15 cellular contexts compared by ENCODE assay signal in genomic region chr19:41656756-41657155, GRCh38. TPM values are rescaled to one million over a fixed set of nuclear protein-coding genes. Genes with fewer than 3 reads are reported as not detected.
A peak's percentile ranks its signal among the peaks of the same experiment; 100 is the strongest.
DNase-seq lines count a peak whose midpoint lies in the region; ATAC-seq and TF ChIP-seq lines count a peak whose summit lies in the region.
"Not testable (repeated sequence)": the region's sequence is repeated elsewhere in the genome, so short reads cannot be mapped to it uniquely, and the experiment has no call there.
"Had no signal": no experiment of that assay in that cellular context is flagged by ENCODE, and none has a peak within 500 bp of the region (broad histone marks: within the 10 kb centered on the region; RNA-seq: fewer than 3 reads in every experiment).

No MANE protein-coding gene starts in this region.

- peaks cover 10% of the 10 kb centered on the region for H3K4me1 ChIP-seq in CD4-positive, CD25-positive, alpha-beta regulatory T cell (ENCODE audit: control insufficient read depth, insufficient read depth, low read length, poor library complexity, severe bottlenecking)
- H3K4me1 ChIP-seq in GM23338 (ENCODE audit: insufficient read depth): peaks cover 24% of the 10 kb centered on the region
- H3K4me1 ChIP-seq in neuronal stem cell (ENCODE audit: control insufficient read depth in 2 of 2, insufficient read depth in 1 of 2, low read depth in 1 of 2, low read length in 2 of 2): not testable (repeated sequence)

- DNase-seq in CD4-positive, CD25-positive, alpha-beta regulatory T cell: peak in 2 of 3 donors; percentile 19 to 20
- DNase-seq in GM23338 (ENCODE audit: low spot score); activated T-cell treated with anti-CD3 and anti-CD28 coated beads, Interleukin-2, amount 50 U/mL, for 4 hours; neuronal stem cell (ENCODE audit: low spot score): not testable (repeated sequence)
- peak in 2 of 3 donors; percentile 30 to 40 for DNase-seq in T-helper 17 cell
- DNase-seq in activated naive CD4-positive, alpha-beta T cell treated with anti-CD3 and anti-CD28 coated beads for 36 hours: peak; percentile 35

- H3K27ac Mint-ChIP-seq in CD4-positive, CD25-positive, alpha-beta regulatory T cell; GM23338; activated naive CD4-positive, alpha-beta T cell treated with anti-CD3 and anti-CD28 coated beads for 36 hours: not testable (repeated sequence)
- H3K27ac Mint-ChIP-seq in T-helper 17 cell: peak overlapping the region; percentile 72

- WGBS in neuronal stem cell (ENCODE audit: extremely low coverage in 2 of 2, insufficient read length in 2 of 2, insufficient replicate concordance in 1 of 2), 2 donors: no CpG with 5 or more reads among the region's 2 CpGs

- H3F3A ChIP-seq in GM23338 (replicated peaks; ENCODE audit: low read depth): not testable (repeated sequence)

- H3K36me3 ChIP-seq in CD4-positive, CD25-positive, alpha-beta regulatory T cell (ENCODE audit: control insufficient read depth, insufficient read depth, low read length); GM23338 (ENCODE audit: insufficient read depth); neuronal stem cell (replicated peaks in 1 of 2; ENCODE audit: control insufficient read depth in 2 of 2, insufficient read depth in 2 of 2, low read length in 2 of 2): not testable (repeated sequence)

- CTCF ChIA-PET in activated naive CD4-positive, alpha-beta T cell treated with anti-CD3 and anti-CD28 coated beads for 36 hours (lab: Charles Lee): interaction anchor here (1.2 to 2.0 kb wide), 2 partner anchors 10 to 15 kb away, joined by 7 to 10 read pairs; no protein-coding TSS in a partner anchor

- not testable (repeated sequence) for H2BK12ac ChIP-seq in neuronal stem cell (ENCODE audit: low read length)

- not testable (repeated sequence) for H2BK5ac ChIP-seq in neuronal stem cell (ENCODE audit: low read length)

- not testable (repeated sequence) for H3K18ac ChIP-seq in neuronal stem cell (ENCODE audit: low read length)

- H3K27me3 ChIP-seq in CD4-positive, CD25-positive, alpha-beta regulatory T cell (ENCODE audit: control insufficient read depth, insufficient read depth, low read length); GM23338 (ENCODE audit: insufficient read depth); neuronal stem cell (ENCODE audit: control insufficient read depth in 3 of 3, insufficient read depth in 3 of 3, low read depth in 1 of 3, low read length in 3 of 3): not testable (repeated sequence)

- H2BK15ac ChIP-seq in neuronal stem cell (ENCODE audit: low read length): not testable (repeated sequence)

- peak; percentile 71 to 74 for ATAC-seq in CD4-positive, CD25-positive, alpha-beta regulatory T cell (ENCODE audit: low read depth in 2 of 2)
- ATAC-seq in GM23338 (peak; percentile 36), T-helper 17 cell (peak; percentile 97), esophagus mucosa (peak; percentile 59)
- peak; percentile 18 to 32 for ATAC-seq in activated T-cell treated with anti-CD3 and anti-CD28 coated beads, Interleukin-2, amount 50 U/mL, for 4 hours

- H2BK120ac ChIP-seq in neuronal stem cell (ENCODE audit: low read depth, low read length): not testable (repeated sequence)

- H3K79me2 ChIP-seq in GM23338 (replicated peaks; ENCODE audit: insufficient read depth): not testable (repeated sequence)

- TF ChIP-seq CTCF in GM23338 (conservative IDR thresholded peaks at IDR 0.05; ENCODE audit: low read depth in 2 of 2): not testable (repeated sequence)

- not testable (repeated sequence) for H3K36me3 Mint-ChIP-seq in CD4-positive, CD25-positive, alpha-beta regulatory T cell; GM23338 (ENCODE audit: low read depth); T-helper 17 cell (ENCODE audit: low read depth); activated T-cell treated with anti-CD3 and anti-CD28 coated beads, Interleukin-2, amount 50 U/mL, for 4 hours (ENCODE audit: insufficient read depth); activated naive CD4-positive, alpha-beta T cell treated with anti-CD3 and anti-CD28 coated beads for 36 hours (ENCODE audit: low read depth)

- H2AFZ ChIP-seq in GM23338: peak overlapping the region; percentile 85
- H2AFZ ChIP-seq in neuronal stem cell (ENCODE audit: low read length): not testable (repeated sequence)

- peaks cover 0 to 12% (median 5%) of the 10 kb centered on the region in 7 donors for H3K9me3 Mint-ChIP-seq in CD4-positive, CD25-positive, alpha-beta regulatory T cell
- H3K9me3 Mint-ChIP-seq in GM23338; activated naive CD4-positive, alpha-beta T cell treated with anti-CD3 and anti-CD28 coated beads for 36 hours: not testable (repeated sequence)
- peaks cover 22% of the 10 kb centered on the region for H3K9me3 Mint-ChIP-seq in activated T-cell treated with anti-CD3 and anti-CD28 coated beads, Interleukin-2, amount 50 U/mL, for 4 hours

- not testable (repeated sequence) for H3K4ac ChIP-seq in neuronal stem cell (ENCODE audit: low read length)

- H3K14ac ChIP-seq in neuronal stem cell (ENCODE audit: low read length): peak overlapping the region; percentile 63

- not testable (repeated sequence) for H3K4me3 ChIP-seq in CD4-positive, CD25-positive, alpha-beta regulatory T cell (ENCODE audit: low read depth, low read length); GM23338
- H3K4me3 ChIP-seq in neuronal stem cell (ENCODE audit: low read length in 2 of 2): peak overlapping the region in 1 of 2 donors; percentile 57

- not testable (repeated sequence) for H3K27ac ChIP-seq in CD4-positive, CD25-positive, alpha-beta regulatory T cell (ENCODE audit: insufficient read depth, low read length, poor library complexity, severe bottlenecking); GM23338 (ENCODE audit: low read depth); neuronal stem cell (replicated peaks; ENCODE audit: low read length)

- not testable (repeated sequence) for H3K79me1 ChIP-seq in neuronal stem cell (ENCODE audit: low read depth, low read length)

- peak overlapping the region in 2 of 4 donors; percentile 30 to 63 for H3K4me3 Mint-ChIP-seq in CD4-positive, CD25-positive, alpha-beta regulatory T cell
- not testable (repeated sequence) for H3K4me3 Mint-ChIP-seq in GM23338; activated T-cell treated with anti-CD3 and anti-CD28 coated beads, Interleukin-2, amount 50 U/mL, for 4 hours; activated naive CD4-positive, alpha-beta T cell treated with anti-CD3 and anti-CD28 coated beads for 36 hours
- H3K4me3 Mint-ChIP-seq in T-helper 17 cell: peak overlapping the region; percentile 49

- H2AK5ac ChIP-seq in neuronal stem cell (ENCODE audit: low read depth, low read length): not testable (repeated sequence)

- H3K4me1 Mint-ChIP-seq in CD4-positive, CD25-positive, alpha-beta regulatory T cell: peaks cover 0 to 16% (median 5%) of the 10 kb centered on the region in 4 donors
- H3K4me1 Mint-ChIP-seq in GM23338: peaks cover 25% of the 10 kb centered on the region
- not testable (repeated sequence) for H3K4me1 Mint-ChIP-seq in T-helper 17 cell; activated T-cell treated with anti-CD3 and anti-CD28 coated beads, Interleukin-2, amount 50 U/mL, for 4 hours (ENCODE audit: low read depth); activated naive CD4-positive, alpha-beta T cell treated with anti-CD3 and anti-CD28 coated beads for 36 hours (ENCODE audit: low read depth)

- not testable (repeated sequence) for H3K9ac ChIP-seq in neuronal stem cell (ENCODE audit: low read depth, low read length, poor library complexity)

- not testable (repeated sequence) for H3K9me3 ChIP-seq in CD4-positive, CD25-positive, alpha-beta regulatory T cell (ENCODE audit: control insufficient read depth in 2 of 2, low read length in 2 of 2); T-helper 17 cell (ENCODE audit: control insufficient read depth, low read length, poor library complexity, severe bottlenecking); neuronal stem cell (replicated peaks in 1 of 2; ENCODE audit: control insufficient read depth in 2 of 2, insufficient read depth in 1 of 2, low read depth in 1 of 2, low read length in 2 of 2)

- peaks cover 77% of the 10 kb centered on the region for H3K27me3 Mint-ChIP-seq in CD4-positive, CD25-positive, alpha-beta regulatory T cell
- not testable (repeated sequence) for H3K27me3 Mint-ChIP-seq in GM23338 (ENCODE audit: insufficient read depth, low read depth, poor library complexity); T-helper 17 cell
- peaks cover 51% of the 10 kb centered on the region for H3K27me3 Mint-ChIP-seq in activated T-cell treated with anti-CD3 and anti-CD28 coated beads, Interleukin-2, amount 50 U/mL, for 4 hours (ENCODE audit: low read depth)
- peaks cover 40% of the 10 kb centered on the region for H3K27me3 Mint-ChIP-seq in activated naive CD4-positive, alpha-beta T cell treated with anti-CD3 and anti-CD28 coated beads for 36 hours (ENCODE audit: low read depth)

- not testable (repeated sequence) for H4K91ac ChIP-seq in neuronal stem cell (ENCODE audit: low read depth, low read length, poor library complexity)

- not testable (repeated sequence) for H4K20me1 ChIP-seq in GM23338 (replicated peaks; ENCODE audit: insufficient read depth)

- H4K8ac ChIP-seq in neuronal stem cell (ENCODE audit: low read depth, low read length): not testable (repeated sequence)

- peaks cover 14% of the 10 kb centered on the region; the same call in 1 of the 2 replicates for H3K9me2 ChIP-seq in GM23338 (ENCODE audit: insufficient read depth)

- peak overlapping the region; percentile 62 for H3K4me2 ChIP-seq in GM23338
- H3K4me2 ChIP-seq in neuronal stem cell (ENCODE audit: insufficient read depth, low read length, poor library complexity, severe bottlenecking): not testable (repeated sequence)

- intact Hi-C loops in activated naive CD4-positive, alpha-beta T cell treated with anti-CD3 and anti-CD28 coated beads for 36 hours (cut with micrococcal nuclease): not testable (repeated sequence)

- H3K23ac ChIP-seq in neuronal stem cell (ENCODE audit: low read depth, low read length, poor library complexity): not testable (repeated sequence)

RNA-seq across cellular contexts. Expression of gene CEACAM4, which starts 29.9 kb away (rescaled TPM):
- 16.1 TPM for total RNA-seq in CD4-positive, CD25-positive, alpha-beta regulatory T cell
- 10 to 100 TPM; 24.4 to 50.2 (median 36.5) TPM for polyA plus RNA-seq in CD4-positive, CD25-positive, alpha-beta regulatory T cell
- not detected in 2 replicates for total RNA-seq in GM23338 (2014; rRNA removed; shearing (Covaris generic))
- not detected in 2 replicates for polyA plus RNA-seq in GM23338 (2016; fragmentation: Nextera tagmentation; extraction: Ambion mirVana)
- total RNA-seq in T-helper 17 cell: under 1 TPM; 0.31 to 0.92 TPM
- total RNA-seq in activated T-cell treated with anti-CD3 and anti-CD28 coated beads, Interleukin-2, amount 50 U/mL, for 4 hours: not detected
- not detected for total RNA-seq in activated naive CD4-positive, alpha-beta T cell treated with anti-CD3 and anti-CD28 coated beads for 36 hours
- total RNA-seq in esophagus mucosa: 0.24 TPM
- not detected for polyA plus RNA-seq in neuronal stem cell (2013, experiment 1 of 2)
- not detected for polyA plus RNA-seq in neuronal stem cell (2013, experiment 2 of 2)
- total RNA-seq: A172, G401, GM23248, MCF 10A, SJSA1 had no signal
- polyA plus RNA-seq: AG04450, GM23248 had no signal

RNA-seq across cellular contexts. Expression of gene CEACAM7, which starts 31.3 kb away (rescaled TPM):
- total RNA-seq in CD4-positive, CD25-positive, alpha-beta regulatory T cell: not detected
- polyA plus RNA-seq in CD4-positive, CD25-positive, alpha-beta regulatory T cell: not detected
- total RNA-seq in GM23338 (2014; rRNA removed; shearing (Covaris generic)): 0.24 and 0.50 TPM in 2 replicates
- not detected in 2 replicates for polyA plus RNA-seq in GM23338 (2016; fragmentation: Nextera tagmentation; extraction: Ambion mirVana)
- not detected for total RNA-seq in T-helper 17 cell
- total RNA-seq in activated T-cell treated with anti-CD3 and anti-CD28 coated beads, Interleukin-2, amount 50 U/mL, for 4 hours: under 1 TPM in 1 of 3 donors, not detected in 2; 0.25 TPM
- not detected for total RNA-seq in activated naive CD4-positive, alpha-beta T cell treated with anti-CD3 and anti-CD28 coated beads for 36 hours
- 71.9 TPM for total RNA-seq in esophagus mucosa
- polyA plus RNA-seq in neuronal stem cell (2013, experiment 1 of 2): not detected
- 0.03 TPM for polyA plus RNA-seq in neuronal stem cell (2013, experiment 2 of 2)
- total RNA-seq: A172, G401, GM23248, MCF 10A, Right ventricle myocardium inferior, SJSA1 had no signal
- polyA plus RNA-seq: AG04450, CD14-positive monocyte, GM23248 had no signal

RNA-seq across cellular contexts. Expression of gene CEACAM5, which starts 51.7 kb away (rescaled TPM):
- not detected for total RNA-seq in CD4-positive, CD25-positive, alpha-beta regulatory T cell
- polyA plus RNA-seq in CD4-positive, CD25-positive, alpha-beta regulatory T cell: not detected
- not detected in 2 replicates for total RNA-seq in GM23338 (2014; rRNA removed; shearing (Covaris generic))
- polyA plus RNA-seq in GM23338 (2016; fragmentation: Nextera tagmentation; extraction: Ambion mirVana): not detected in 2 replicates
- not detected for total RNA-seq in T-helper 17 cell
- total RNA-seq in activated T-cell treated with anti-CD3 and anti-CD28 coated beads, Interleukin-2, amount 50 U/mL, for 4 hours: under 1 TPM; 0.30 to 0.46 (median 0.37) TPM
- total RNA-seq in activated naive CD4-positive, alpha-beta T cell treated with anti-CD3 and anti-CD28 coated beads for 36 hours: not detected
- total RNA-seq in esophagus mucosa: 369 TPM
- not detected for polyA plus RNA-seq in neuronal stem cell (2013, experiment 1 of 2)
- not detected for polyA plus RNA-seq in neuronal stem cell (2013, experiment 2 of 2)
- total RNA-seq: A172, G401, GM23248, MCF 10A, Right ventricle myocardium inferior, SJSA1 had no signal
- polyA plus RNA-seq: AG04450, CD14-positive monocyte, GM23248 had no signal

Comparison
In these comparisons a context has a peak if more than half of its experiments do, and no peak if none do; other contexts are left out.
1. ATAC-seq: peak in every context shown above with its lines; median percentile 97 in T-helper 17 cell; 72 in CD4-positive, CD25-positive, alpha-beta regulatory T cell; 59 in esophagus mucosa; 36 in GM23338; 25 in activated T-cell treated with anti-CD3 and anti-CD28 coated beads, Interleukin-2, amount 50 U/mL, for 4 hours.
2. RNA of gene CEACAM7, which starts 31.3 kb away (total RNA-seq): 71.9 TPM in esophagus mucosa (single experiment); 0.24 to 0.50 TPM in GM23338, 0.25 TPM in activated T-cell treated with anti-CD3 and anti-CD28 coated beads, Interleukin-2, amount 50 U/mL, for 4 hours, not detected in CD4-positive, CD25-positive, alpha-beta regulatory T cell (single experiment), not detected in T-helper 17 cell and not detected in activated naive CD4-positive, alpha-beta T cell treated with anti-CD3 and anti-CD28 coated beads for 36 hours; every median in the first group is over 10 times any median in the second.
3. RNA of gene CEACAM5, which starts 51.7 kb away (total RNA-seq): 369 TPM in esophagus mucosa (single experiment); 0.30 to 0.46 TPM in activated T-cell treated with anti-CD3 and anti-CD28 coated beads, Interleukin-2, amount 50 U/mL, for 4 hours, not detected in CD4-positive, CD25-positive, alpha-beta regulatory T cell (single experiment), not detected in GM23338, not detected in T-helper 17 cell and not detected in activated naive CD4-positive, alpha-beta T cell treated with anti-CD3 and anti-CD28 coated beads for 36 hours; every median in the first group is over 100 times any median in the second.